ENCODE assay signal across 7 cellular contexts in the genomic region with DNA sequence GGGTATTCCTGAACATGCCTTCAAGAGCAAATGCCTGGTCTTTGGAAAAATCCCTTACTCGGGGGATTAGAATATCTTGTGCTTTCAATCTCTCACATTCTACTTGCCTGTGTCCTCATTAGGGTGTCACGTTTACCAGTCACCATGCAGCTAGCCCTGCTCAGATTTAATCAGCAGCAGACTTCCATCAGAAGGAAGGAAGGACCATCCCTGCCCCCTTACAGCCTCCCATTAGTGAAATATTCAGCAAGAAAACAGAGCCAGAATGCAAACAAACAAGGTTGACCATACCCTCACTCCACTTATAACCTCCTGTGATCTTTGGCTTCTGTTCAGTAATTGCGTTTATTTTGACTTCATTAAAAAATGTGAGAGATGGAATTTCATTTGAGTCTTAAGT.
"Had no signal": no experiment of that assay in that cellular context is flagged by ENCODE, and none has a peak within 500 bp of the region (broad histone marks: within the 10 kb centered on the region; RNA-seq: fewer than 3 reads in every experiment).

No MANE protein-coding gene starts in this region.

- H3K4me2 ChIP-seq: GM23338 had no signal

- H3K27me3 Mint-ChIP-seq: IgD-negative memory B cell had no signal

- H3K4me3 ChIP-seq: GM23338 had no signal

- H3K36me3 Mint-ChIP-seq: IgD-negative memory B cell had no signal

- H2AFZ ChIP-seq: GM23338 had no signal

- H3K9me3 Mint-ChIP-seq: GM23338, H9, HFFc6 had no signal

- H3K27ac Mint-ChIP-seq: GM23338, H9, HFFc6, IgD-negative memory B cell had no signal

- H3K4me1 Mint-ChIP-seq: IgD-negative memory B cell had no signal

- H3K4me3 Mint-ChIP-seq: GM23338, H9, HFFc6, IgD-negative memory B cell had no signal

- ATAC-seq: GM23338, HCT116, HepG2 had no signal

- DNase-seq: H9, HFFc6 had no signal

- H3K27ac ChIP-seq: HL-60 had no signal
